Comparison of ENCODE assay signal across 8 cellular contexts in the genomic region with DNA sequence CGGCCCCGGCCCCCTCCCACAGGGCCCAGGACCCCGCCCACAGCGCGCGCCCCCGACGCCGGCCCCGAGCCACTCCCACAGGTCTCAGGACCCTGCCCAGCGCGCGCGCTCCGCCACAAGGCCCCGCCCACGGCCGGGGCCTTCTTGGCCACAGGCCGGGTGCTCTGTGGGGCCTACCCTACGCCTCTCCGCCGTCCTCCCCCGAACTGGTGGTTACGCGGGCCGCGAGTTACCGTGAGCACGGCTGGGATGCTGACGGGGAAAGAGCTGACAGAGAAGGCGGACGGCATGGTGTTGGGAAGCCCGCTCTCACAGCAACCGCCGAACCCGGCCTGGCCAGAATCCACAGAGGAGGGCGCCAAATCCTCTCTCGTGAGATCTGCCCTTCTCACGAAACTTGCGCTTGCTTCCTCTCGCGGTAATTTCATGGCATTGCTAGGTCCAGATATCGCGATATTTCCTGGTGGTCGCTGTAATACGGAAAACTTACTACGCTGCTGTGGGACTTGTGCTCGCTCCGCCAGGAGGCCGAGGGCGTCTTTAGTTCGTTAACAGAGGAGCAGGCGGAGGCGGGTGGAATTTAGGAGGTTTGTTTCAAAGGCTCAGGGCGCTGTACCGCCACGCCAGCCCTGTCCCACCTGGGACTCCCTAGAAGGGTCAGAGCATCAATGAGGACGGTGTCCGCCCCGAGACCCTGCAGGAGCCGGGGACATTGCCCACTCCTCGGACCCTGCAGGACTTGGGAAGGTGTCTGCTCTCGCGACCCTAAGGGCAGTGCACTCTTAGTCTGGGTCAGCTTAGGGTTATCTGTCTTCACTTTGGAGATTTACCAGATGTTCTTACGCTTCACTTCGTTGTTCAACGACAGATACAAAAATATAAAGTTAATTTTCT. TPM values are rescaled to one million over a fixed set of nuclear protein-coding genes. Genes with fewer than 3 reads are reported as not detected.
DNase-seq lines count a peak whose midpoint lies in the region; ATAC-seq, FAIRE-seq and TF ChIP-seq lines count a peak whose summit lies in the region.

A gene (minus strand): TSS at position 351 of the 894 bp plus-strand sequence. CDS start 61 bp downstream, at position 290.

- peaks cover 26% of the 10 kb centered on the region for H3K36me3 Mint-ChIP-seq in activated naive CD8-positive, alpha-beta T cell treated with anti-CD3 and anti-CD28 coated beads for 36 hours

- H3K36me3 ChIP-seq in pancreas (peaks cover 0 to 6% (median 3%) of the 10 kb centered on the region in 3 donors), aorta (ENCODE audit: control insufficient read depth in 1 of 2, insufficient read depth in 2 of 2, low read length in 1 of 2) (no peaks in the 10 kb centered on the region)

- no peaks in the 10 kb centered on the region for H3K27me3 ChIP-seq in pancreas
- no peaks in the 10 kb centered on the region for H3K27me3 ChIP-seq in aorta (ENCODE audit: control insufficient read depth in 1 of 2, insufficient read depth in 2 of 2, low read length in 1 of 2)

- 0 to 1% methylated on average over 52 to 67 of the region's 67 CpGs for WGBS in pancreas, 2 donors
- 1% methylated on average over 65 to 67 of the region's 67 CpGs for WGBS in aorta, 2 donors

- peaks cover 0 to 8% (median 0%) of the 10 kb centered on the region in 3 donors for H3K4me1 ChIP-seq in pancreas
- H3K4me1 ChIP-seq in aorta (ENCODE audit: control insufficient read depth in 1 of 2, insufficient read depth in 2 of 2, low read length in 2 of 2), result no peaks in the 10 kb centered on the region

- TF ChIP-seq POLR2A in NB4 (IDR thresholded peaks at IDR 0.05; ENCODE audit: extremely low read depth, insufficient read length), result peak; percentile 95

- intact Hi-C loops in head of caudate nucleus (cut with DNase I), result no loop called here
- intact Hi-C loops in pancreas (cut with DNase I), result no loop called here
- intact Hi-C loops in aorta (cut with DNase I), result loop anchor here (5.0 kb wide), 2 partner anchors 60 to 1145 kb away; no protein-coding TSS in a partner anchor

- H3K4me3 ChIP-seq in NB4 (ENCODE audit: low read depth, low read length), result peak within 1 kb of the TSS; percentile 94
- H3K4me3 ChIP-seq in pancreas, result peak within 1 kb of the TSS; percentile 53 to 79 (median 66)
- H3K4me3 ChIP-seq in aorta (ENCODE audit: low read length in 2 of 2), result peak within 1 kb of the TSS; percentile 24 to 50

- peak; percentile 40; the same call in 1 of the 3 replicates for TF ChIP-seq CTCF in GM12872 (IDR thresholded peaks at IDR 0.05; ENCODE audit: insufficient read depth, low read depth, low read length)
- TF ChIP-seq CTCF in NB4 (IDR thresholded peaks at IDR 0.05; ENCODE audit: low read depth, low read length), result no peak
- no peak for TF ChIP-seq CTCF in pancreas (IDR thresholded peaks at IDR 0.05)

- H3K4me1 Mint-ChIP-seq in activated naive CD8-positive, alpha-beta T cell treated with anti-CD3 and anti-CD28 coated beads for 36 hours, result peaks cover 32% of the 10 kb centered on the region

- peak within 1 kb of the TSS; percentile 92 for H3K4me3 Mint-ChIP-seq in activated naive CD8-positive, alpha-beta T cell treated with anti-CD3 and anti-CD28 coated beads for 36 hours

- H3K27ac Mint-ChIP-seq in activated naive CD8-positive, alpha-beta T cell treated with anti-CD3 and anti-CD28 coated beads for 36 hours, result peak within 1 kb of the TSS; percentile 98

- peak; percentile 61 for ATAC-seq in HG02571 (IDR thresholded peaks at IDR 0.05; ENCODE audit: unreplicated experiment)
- ATAC-seq in pancreas, result peak; percentile 84 to 91 (median 86)
- peak; percentile 96 for ATAC-seq in aorta (ENCODE audit: low FRiP score)

- no peaks in the 10 kb centered on the region for H3K9me3 ChIP-seq in pancreas
- no peaks in the 10 kb centered on the region for H3K9me3 ChIP-seq in aorta (ENCODE audit: control insufficient read depth, low read length)

- H3K27ac ChIP-seq in pancreas, result peak within 1 kb of the TSS; percentile 97 to 99 (median 98)
- H3K27ac ChIP-seq in aorta (ENCODE audit: low read depth in 1 of 2, low read length in 2 of 2), result peak within 1 kb of the TSS; percentile 46 to 89

- H3K9me3 Mint-ChIP-seq in activated naive CD8-positive, alpha-beta T cell treated with anti-CD3 and anti-CD28 coated beads for 36 hours, result no peaks in the 10 kb centered on the region

- DNase-seq in NB4 (ENCODE audit: low read depth) (peak; percentile 99), SK-N-DZ (ENCODE audit: low spot score) (peak; percentile 100), head of caudate nucleus (peak in 40 of 42 donors; percentile 82 to 96 (median 93)), pancreas (peak in 4 of 6 donors; percentile 93 to 99 (median 95)), aorta (peak; percentile 95 to 96)
- peak; percentile 97 for DNase-seq in activated naive CD8-positive, alpha-beta T cell treated with anti-CD3 and anti-CD28 coated beads for 36 hours

- FAIRE-seq in pancreas (lab: Jason Lieb, UNC), result peak; percentile 29

- H3K27me3 Mint-ChIP-seq in activated naive CD8-positive, alpha-beta T cell treated with anti-CD3 and anti-CD28 coated beads for 36 hours, result no peaks in the 10 kb centered on the region

RNA-seq across cellular contexts. Expression of the gene that starts here (rescaled TPM):
- polyA plus RNA-seq in SK-N-DZ (2014; cell fraction: cytosol; rRNA removed), result 26.6 and 38.1 TPM in 2 replicates
- 33.2 and 39.1 TPM in 2 replicates for polyA plus RNA-seq in SK-N-DZ (2014; cell fraction: nucleus; rRNA removed)
- total RNA-seq in activated naive CD8-positive, alpha-beta T cell treated with anti-CD3 and anti-CD28 coated beads for 36 hours, result 10 to 100 TPM; 32.6 to 34.5 TPM
- total RNA-seq in pancreas, result 10 to 100 TPM; 11.9 to 18.9 (median 14.2) TPM
- 10 to 100 TPM; 15.1 to 20.3 TPM for polyA plus RNA-seq in pancreas
- 10 to 100 TPM; 21.5 to 22.4 TPM for total RNA-seq in aorta
- polyA plus RNA-seq in aorta, result 10 to 100 TPM; 17.8 to 26.2 TPM

Comparison
In these comparisons a context has a peak if more than half of its experiments do, and no peak if none do; other contexts are left out.
1. Peak in every context shown above with its lines: DNase-seq, ATAC-seq, H3K4me3 ChIP-seq and H3K27ac ChIP-seq.
2. H3K4me3 ChIP-seq: peak in every context shown above with its lines; median percentile 94 in NB4; 66 in pancreas; 37 in aorta.
3. intact Hi-C loops: an anchor here in aorta (5.0 kb wide); none called in head of caudate nucleus and pancreas.